18 cellular contexts compared by ENCODE assay signal in the genomic region with DNA sequence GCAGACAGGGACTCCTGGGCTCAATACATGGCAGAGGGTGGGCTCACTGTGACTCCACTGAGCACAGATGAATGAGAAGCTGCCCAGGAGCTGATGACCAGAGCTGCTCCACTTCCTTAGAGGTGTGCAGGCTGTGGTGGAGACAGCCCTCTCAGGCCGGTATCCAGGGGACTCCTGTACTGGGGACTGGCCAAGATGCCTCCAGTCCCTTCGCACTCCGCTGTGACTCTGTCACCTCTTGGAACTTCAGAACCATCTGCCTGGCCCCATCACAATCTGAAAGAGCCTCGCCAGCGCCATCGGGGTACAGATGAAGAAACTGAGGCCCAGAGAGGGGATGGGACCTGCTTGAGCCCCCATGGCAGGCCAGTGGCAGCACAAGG.
A peak's percentile ranks its signal among the peaks of the same experiment; 100 is the strongest.
DNase-seq lines count a peak whose midpoint lies in the region; ATAC-seq, FAIRE-seq and TF ChIP-seq lines count a peak whose summit lies in the region.
"Had no signal": no experiment of that assay in that cellular context is flagged by ENCODE, and none has a peak within 500 bp of the region (broad histone marks: within the 10 kb centered on the region; RNA-seq: fewer than 3 reads in every experiment).

No MANE protein-coding gene starts in this region.

- H3K4me3 ChIP-seq in K562 = no peak overlapping the region
- H3K4me3 ChIP-seq in upper lobe of right lung = no peak overlapping the region
- H3K4me3 ChIP-seq: GM23248 had no signal

- H3K9me1 ChIP-seq in K562 (ENCODE audit: control insufficient read depth, insufficient read depth, low read length) = no peaks in the 10 kb centered on the region

- H3K27me3 ChIP-seq in K562 (ENCODE audit: control insufficient read depth in 2 of 2, insufficient read depth in 2 of 2, low read length in 2 of 2) (no peaks in the 10 kb centered on the region), upper lobe of right lung (no peaks in the 10 kb centered on the region)

- CTCF ChIA-PET in K562 (lab: Yijun Ruan, JAX; ENCODE audit: low intra/inter-chr PET ratio) = no interaction called here

- H3K4me1 ChIP-seq in K562 (replicated peaks in 1 of 2; ENCODE audit: control insufficient read depth in 2 of 2, insufficient read depth in 2 of 2, low read length in 2 of 2) (peaks cover 15 to 23% of the 10 kb centered on the region in 2 experiments), upper lobe of right lung (peaks cover 6% of the 10 kb centered on the region)

- no peaks in the 10 kb centered on the region for H3K36me3 ChIP-seq in K562 (ENCODE audit: control insufficient read depth, insufficient read depth, low read length)
- no peaks in the 10 kb centered on the region for H3K36me3 ChIP-seq in upper lobe of right lung

- TF ChIP-seq POLR2A in K562 (conservative IDR thresholded peaks at IDR 0.05) = no peak

- DNase-seq in activated effector memory CD4-positive, alpha-beta T cell treated with anti-CD3 and anti-CD28 coated beads, Interleukin-2, amount 50 U/mL, for 16 hours = peak; percentile 53
- DNase-seq in activated effector memory CD4-positive, alpha-beta T cell treated with Interleukin-2 at 50 U/mL for 16 hours = no peak
- DNase-seq in K562 (ENCODE audit: extremely low read depth in 1 of 4, low spot score in 3 of 4) (no peak), posterior vena cava (ENCODE audit: low spot score) (peak; percentile 66), upper lobe of right lung (peak; percentile 43), RCC 7860 (ENCODE audit: low spot score) (no peak)
- DNase-seq: DMS79 treated with DMSO at 0.1 percent for 48 hours; GM23248; Kasumi-1; MM.1S; NCI-H1092; NCI-H1436 treated with DMSO at 0.1 percent for 48 hours; NCI-H2029; NCI-H2171; NCI-H748 treated with DMSO at 0.1 percent for 48 hours; NK-92 treated with Interleukin-12 subunit alpha and Interleukin-12 subunit beta, amount 100 ng/mL, for 24 hours; SIG-M5 had no signal

- FAIRE-seq in K562 (lab: Jason Lieb, UNC) (peak; percentile 40), RCC 7860 (lab: Jason Lieb, UNC) (no peak)

- no peak overlapping the region for H2AFZ ChIP-seq in K562 (ENCODE audit: low read depth, low read length)

- peak overlapping the region in 1 of 2 experiments; percentile 23; a peak in 1 of 4 replicates for H3K9ac ChIP-seq in K562 (ENCODE audit: insufficient read depth in 1 of 2, low read depth in 2 of 2, low read length in 2 of 2)
- H3K9ac ChIP-seq: GM23248 had no signal

- no peaks in the 10 kb centered on the region for H3K79me2 ChIP-seq in K562 (ENCODE audit: control insufficient read depth, insufficient read depth, low read length)

- intact Hi-C loops in K562 (cut with micrococcal nuclease) = no loop called here
- intact Hi-C loops in posterior vena cava (cut with DNase I) = loop anchor here in 1 of 2 donors (10.0 kb wide), 1 partner anchor 115 kb away; a partner anchor contains a TSS
- intact Hi-C loops in upper lobe of right lung (cut with DNase I) = no loop called here

- no peak overlapping the region for H3K4me2 ChIP-seq in K562 (ENCODE audit: insufficient read depth, low read length)

- H3K27ac ChIP-seq in K562 (ENCODE audit: extremely low read depth, low read depth, low read length) = no peak overlapping the region
- no peak overlapping the region for H3K27ac ChIP-seq in upper lobe of right lung

- POLR2A ChIA-PET in K562 (lab: Yijun Ruan, JAX) = no interaction called here

- ATAC-seq in K562 (no peak; the same call in 2 of the 3 replicates), upper lobe of right lung (no peak), GM21786 (IDR thresholded peaks at IDR 0.05; ENCODE audit: unreplicated experiment) (no peak)

- WGBS in K562 (ENCODE audit: insufficient coverage, low coverage, missing lambda C conversion rate) = 80% methylated on average over 5 of the region's 6 CpGs

- TF ChIP-seq RAD21 in K562 (CRISPR knock-in tag; conservative IDR thresholded peaks at IDR 0.05 in 1 of 2, IDR thresholded peaks at IDR 0.05 in 1 of 2) = no peak

- H4K20me1 ChIP-seq in K562 (replicated peaks; ENCODE audit: control insufficient read depth, insufficient read depth, low read length) = peaks cover 3% of the 10 kb centered on the region; the same call in 1 of the 2 replicates

- TF ChIP-seq EP300 in K562 (IDR thresholded peaks at IDR 0.05; ENCODE audit: low read length) = no peak

- in situ Hi-C loops in K562 (cut with MboI) = no loop called here

- TF ChIP-seq CTCF in K562 (IDR thresholded peaks at IDR 0.05 in 2 of 3, conservative IDR thresholded peaks at IDR 0.05 in 1 of 3; ENCODE audit: insufficient read depth in 2 of 3, low read depth in 1 of 3, low read length in 3 of 3) (no peak), upper lobe of right lung (IDR thresholded peaks at IDR 0.05) (no peak)

- H3K9me3 ChIP-seq in K562 (replicated peaks; ENCODE audit: control insufficient read depth, insufficient read depth, low read depth, low read length) (no peaks in the 10 kb centered on the region), upper lobe of right lung (no peaks in the 10 kb centered on the region)

- BruUV-seq in K562 (replicated peaks; lab: Mats Ljungman, UMichigan) = no TSS peak

TF ChIP-seq in K562, 482 proteins besides CTCF, POLR2A, EP300 and RAD21 (continues in another document):
- TF ChIP-seq, protein P1, sequence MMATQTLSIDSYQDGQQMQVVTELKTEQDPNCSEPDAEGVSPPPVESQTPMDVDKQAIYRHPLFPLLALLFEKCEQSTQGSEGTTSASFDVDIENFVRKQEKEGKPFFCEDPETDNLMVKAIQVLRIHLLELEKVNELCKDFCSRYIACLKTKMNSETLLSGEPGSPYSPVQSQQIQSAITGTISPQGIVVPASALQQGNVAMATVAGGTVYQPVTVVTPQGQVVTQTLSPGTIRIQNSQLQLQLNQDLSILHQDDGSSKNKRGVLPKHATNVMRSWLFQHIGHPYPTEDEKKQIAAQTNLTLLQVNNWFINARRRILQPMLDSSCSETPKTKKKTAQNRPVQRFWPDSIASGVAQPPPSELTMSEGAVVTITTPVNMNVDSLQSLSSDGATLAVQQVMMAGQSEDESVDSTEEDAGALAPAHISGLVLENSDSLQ (IDR thresholded peaks at IDR 0.05) = no peak
- TF ChIP-seq RB1 (IDR thresholded peaks at IDR 0.05; ENCODE audit: low read depth) (no peak), U2AF1 (optimal IDR thresholded peaks at IDR 0.05; ENCODE audit: low read depth, low read length) (no peak), ZFP1 (CRISPR knock-in tag; IDR thresholded peaks at IDR 0.05) (no peak), ZNF224 (CRISPR knock-in tag; IDR thresholded peaks at IDR 0.05) (no peak), DNMT1 (IDR thresholded peaks at IDR 0.05) (no peak), ZNF3 (CRISPR knock-in tag; IDR thresholded peaks at IDR 0.05) (no peak), ZBTB7A (IDR thresholded peaks at IDR 0.05; ENCODE audit: borderline replicate concordance, control insufficient read depth, low read depth, low read length) (no peak), MEF2A (IDR thresholded peaks at IDR 0.05; ENCODE audit: control insufficient read depth, low read depth, low read length) (no peak)
- TF ChIP-seq, protein P2, sequence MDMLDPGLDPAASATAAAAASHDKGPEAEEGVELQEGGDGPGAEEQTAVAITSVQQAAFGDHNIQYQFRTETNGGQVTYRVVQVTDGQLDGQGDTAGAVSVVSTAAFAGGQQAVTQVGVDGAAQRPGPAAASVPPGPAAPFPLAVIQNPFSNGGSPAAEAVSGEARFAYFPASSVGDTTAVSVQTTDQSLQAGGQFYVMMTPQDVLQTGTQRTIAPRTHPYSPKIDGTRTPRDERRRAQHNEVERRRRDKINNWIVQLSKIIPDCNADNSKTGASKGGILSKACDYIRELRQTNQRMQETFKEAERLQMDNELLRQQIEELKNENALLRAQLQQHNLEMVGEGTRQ (CRISPR knock-in tag; IDR thresholded peaks at IDR 0.05) = no peak
- TF ChIP-seq, protein P3, sequence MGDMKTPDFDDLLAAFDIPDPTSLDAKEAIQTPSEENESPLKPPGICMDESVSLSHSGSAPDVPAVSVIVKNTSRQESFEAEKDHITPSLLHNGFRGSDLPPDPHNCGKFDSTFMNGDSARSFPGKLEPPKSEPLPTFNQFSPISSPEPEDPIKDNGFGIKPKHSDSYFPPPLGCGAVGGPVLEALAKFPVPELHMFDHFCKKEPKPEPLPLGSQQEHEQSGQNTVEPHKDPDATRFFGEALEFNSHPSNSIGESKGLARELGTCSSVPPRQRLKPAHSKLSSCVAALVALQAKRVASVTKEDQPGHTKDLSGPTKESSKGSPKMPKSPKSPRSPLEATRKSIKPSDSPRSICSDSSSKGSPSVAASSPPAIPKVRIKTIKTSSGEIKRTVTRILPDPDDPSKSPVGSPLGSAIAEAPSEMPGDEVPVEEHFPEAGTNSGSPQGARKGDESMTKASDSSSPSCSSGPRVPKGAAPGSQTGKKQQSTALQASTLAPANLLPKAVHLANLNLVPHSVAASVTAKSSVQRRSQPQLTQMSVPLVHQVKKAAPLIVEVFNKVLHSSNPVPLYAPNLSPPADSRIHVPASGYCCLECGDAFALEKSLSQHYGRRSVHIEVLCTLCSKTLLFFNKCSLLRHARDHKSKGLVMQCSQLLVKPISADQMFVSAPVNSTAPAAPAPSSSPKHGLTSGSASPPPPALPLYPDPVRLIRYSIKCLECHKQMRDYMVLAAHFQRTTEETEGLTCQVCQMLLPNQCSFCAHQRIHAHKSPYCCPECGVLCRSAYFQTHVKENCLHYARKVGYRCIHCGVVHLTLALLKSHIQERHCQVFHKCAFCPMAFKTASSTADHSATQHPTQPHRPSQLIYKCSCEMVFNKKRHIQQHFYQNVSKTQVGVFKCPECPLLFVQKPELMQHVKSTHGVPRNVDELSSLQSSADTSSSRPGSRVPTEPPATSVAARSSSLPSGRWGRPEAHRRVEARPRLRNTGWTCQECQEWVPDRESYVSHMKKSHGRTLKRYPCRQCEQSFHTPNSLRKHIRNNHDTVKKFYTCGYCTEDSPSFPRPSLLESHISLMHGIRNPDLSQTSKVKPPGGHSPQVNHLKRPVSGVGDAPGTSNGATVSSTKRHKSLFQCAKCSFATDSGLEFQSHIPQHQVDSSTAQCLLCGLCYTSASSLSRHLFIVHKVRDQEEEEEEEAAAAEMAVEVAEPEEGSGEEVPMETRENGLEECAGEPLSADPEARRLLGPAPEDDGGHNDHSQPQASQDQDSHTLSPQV (IDR thresholded peaks at IDR 0.05) = no peak
- TF ChIP-seq, protein P4, sequence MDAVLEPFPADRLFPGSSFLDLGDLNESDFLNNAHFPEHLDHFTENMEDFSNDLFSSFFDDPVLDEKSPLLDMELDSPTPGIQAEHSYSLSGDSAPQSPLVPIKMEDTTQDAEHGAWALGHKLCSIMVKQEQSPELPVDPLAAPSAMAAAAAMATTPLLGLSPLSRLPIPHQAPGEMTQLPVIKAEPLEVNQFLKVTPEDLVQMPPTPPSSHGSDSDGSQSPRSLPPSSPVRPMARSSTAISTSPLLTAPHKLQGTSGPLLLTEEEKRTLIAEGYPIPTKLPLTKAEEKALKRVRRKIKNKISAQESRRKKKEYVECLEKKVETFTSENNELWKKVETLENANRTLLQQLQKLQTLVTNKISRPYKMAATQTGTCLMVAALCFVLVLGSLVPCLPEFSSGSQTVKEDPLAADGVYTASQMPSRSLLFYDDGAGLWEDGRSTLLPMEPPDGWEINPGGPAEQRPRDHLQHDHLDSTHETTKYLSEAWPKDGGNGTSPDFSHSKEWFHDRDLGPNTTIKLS (IDR thresholded peaks at IDR 0.05; ENCODE audit: borderline replicate concordance, low read depth) = no peak

Comparison
In these comparisons a context has a peak if more than half of its experiments do, and no peak if none do; other contexts are left out.
1. DNase-seq: peak in activated effector memory CD4-positive, alpha-beta T cell treated with anti-CD3 and anti-CD28 coated beads, Interleukin-2, amount 50 U/mL, for 16 hours (single experiment), posterior vena cava (single experiment) and upper lobe of right lung (single experiment); none in activated effector memory CD4-positive, alpha-beta T cell treated with Interleukin-2 at 50 U/mL for 16 hours (single experiment), K562 (0 of 4) and RCC 7860 (single experiment).